In genomic region chr9:133062580-133062979, GRCh38 we compare ENCODE assay signal across 7 cellular contexts. TPM values are rescaled to one million over a fixed set of nuclear protein-coding genes. Genes with fewer than 3 reads are reported as not detected.
A peak's percentile ranks its signal among the peaks of the same experiment; 100 is the strongest.
DNase-seq lines count a peak whose midpoint lies in the region; ATAC-seq, FAIRE-seq and TF ChIP-seq lines count a peak whose summit lies in the region.
"Not testable (repeated sequence)": the region's sequence is repeated elsewhere in the genome, so short reads cannot be mapped to it uniquely, and the experiment has no call there.

No MANE protein-coding gene starts in this region.

- peak; percentile 34 for DNase-seq in DMS 273 (lab: John Stamatoyannopoulos, UW; ENCODE audit: unreplicated experiment)
- DNase-seq in GM12891 (ENCODE audit: insufficient read length, low spot score); activated CD4-positive, alpha-beta T cell treated with anti-CD3 and anti-CD28 coated beads, Interleukin-2, amount 10 ng/mL, durations not matched to agents 7 days and 5 days: not testable (repeated sequence)
- DNase-seq in MV-4-11 (lab: John Stamatoyannopoulos, UW) = peak; percentile 16
- DNase-seq in NCI-H510A treated with DMSO at 0.1 percent for 48 hours (lab: John Stamatoyannopoulos, UW) = peak; percentile 20
- DNase-seq in body of pancreas = peak in 1 of 4 donors; percentile 43
- DNase-seq in lower lobe of right lung = peak; percentile 30

- not testable (repeated sequence) for H3K9me3 ChIP-seq in body of pancreas, lower lobe of right lung

- H3K4me3 Mint-ChIP-seq in activated CD4-positive, alpha-beta T cell treated with anti-CD3 and anti-CD28 coated beads, Interleukin-2, amount 10 ng/mL, durations not matched to agents 7 days and 5 days = not testable (repeated sequence)

- peaks cover 45% of the 10 kb centered on the region for H3K4me1 Mint-ChIP-seq in activated CD4-positive, alpha-beta T cell treated with anti-CD3 and anti-CD28 coated beads, Interleukin-2, amount 10 ng/mL, durations not matched to agents 7 days and 5 days

- H3K27ac Mint-ChIP-seq in activated CD4-positive, alpha-beta T cell treated with anti-CD3 and anti-CD28 coated beads, Interleukin-2, amount 10 ng/mL, durations not matched to agents 7 days and 5 days = peak overlapping the region; percentile 46

- H3K9me3 Mint-ChIP-seq in activated CD4-positive, alpha-beta T cell treated with anti-CD3 and anti-CD28 coated beads, Interleukin-2, amount 10 ng/mL, durations not matched to agents 7 days and 5 days = not testable (repeated sequence)

- peak overlapping the region; percentile 25 to 43 for H3K4me3 ChIP-seq in body of pancreas
- H3K4me3 ChIP-seq in lower lobe of right lung = not testable (repeated sequence)

- CTCF ChIA-PET in activated CD4-positive, alpha-beta T cell treated with anti-CD3 and anti-CD28 coated beads, Interleukin-2, amount 10 ng/mL, durations not matched to agents 7 days and 5 days (lab: Charles Lee) = not testable (repeated sequence)

- ATAC-seq in body of pancreas, lower lobe of right lung: not testable (repeated sequence)

- not testable (repeated sequence) for H3K27me3 ChIP-seq in body of pancreas; lower lobe of right lung (ENCODE audit: low read depth)

- POLR2A ChIA-PET in activated CD4-positive, alpha-beta T cell treated with anti-CD3 and anti-CD28 coated beads, Interleukin-2, amount 10 ng/mL, durations not matched to agents 7 days and 5 days (lab: Charles Lee) = not testable (repeated sequence)

- H3K36me3 ChIP-seq in body of pancreas (replicated peaks in 1 of 2; ENCODE audit: insufficient read depth in 1 of 2, low read depth in 2 of 2) = not testable (repeated sequence)
- peaks cover 11% of the 10 kb centered on the region for H3K36me3 ChIP-seq in lower lobe of right lung

- TF ChIP-seq POLR2A in GM12891 (IDR thresholded peaks at IDR 0.05; ENCODE audit: low read depth, low read length); body of pancreas (IDR thresholded peaks at IDR 0.05): not testable (repeated sequence)

- not testable (repeated sequence) for TF ChIP-seq CTCF in body of pancreas (IDR thresholded peaks at IDR 0.05); lower lobe of right lung (IDR thresholded peaks at IDR 0.05)

- H3K4me1 ChIP-seq in body of pancreas = peaks cover 51% of the 10 kb centered on the region
- not testable (repeated sequence) for H3K4me1 ChIP-seq in lower lobe of right lung

- peak overlapping the region in 3 of 4 donors; percentile 67 to 81 (median 79) for H3K27ac ChIP-seq in body of pancreas
- not testable (repeated sequence) for H3K27ac ChIP-seq in lower lobe of right lung

- H3K36me3 Mint-ChIP-seq in activated CD4-positive, alpha-beta T cell treated with anti-CD3 and anti-CD28 coated beads, Interleukin-2, amount 10 ng/mL, durations not matched to agents 7 days and 5 days (ENCODE audit: low read depth) = peaks cover 21% of the 10 kb centered on the region

- peak; percentile 33 for FAIRE-seq in GM12891 (lab: Jason Lieb, UNC)

- 32 to 42% methylated on average over 5 of the region's 8 CpGs for WGBS in body of pancreas, 2 donors

- intact Hi-C loops in body of pancreas (cut with DNase I); lower lobe of right lung (cut with DNase I): not testable (repeated sequence)

- not testable (repeated sequence) for H3K27me3 Mint-ChIP-seq in activated CD4-positive, alpha-beta T cell treated with anti-CD3 and anti-CD28 coated beads, Interleukin-2, amount 10 ng/mL, durations not matched to agents 7 days and 5 days

RNA-seq across cellular contexts. Expression of gene CEL, which starts 0.8 kb away (rescaled TPM):
- polyA plus RNA-seq in GM12891 (2012; ENCODE audit: low read depth, missing spikeins) = 0.89 TPM
- total RNA-seq in activated CD4-positive, alpha-beta T cell treated with anti-CD3 and anti-CD28 coated beads, Interleukin-2, amount 10 ng/mL, durations not matched to agents 7 days and 5 days = 1 to 10 TPM; 2.8 to 3.5 TPM
- total RNA-seq in body of pancreas (1,000 to 10,000 TPM; 8,438 to 9,209 TPM), lower lobe of right lung (1.4 TPM)

RNA-seq across cellular contexts. Expression of gene GTF3C5, which starts 31.8 kb away (rescaled TPM):
- polyA plus RNA-seq in GM12891 (2012; ENCODE audit: low read depth, missing spikeins) = 39.0 TPM
- total RNA-seq in activated CD4-positive, alpha-beta T cell treated with anti-CD3 and anti-CD28 coated beads, Interleukin-2, amount 10 ng/mL, durations not matched to agents 7 days and 5 days = 10 to 100 TPM; 75.1 to 87.9 TPM
- total RNA-seq in body of pancreas (10 to 100 TPM; 43.1 to 57.7 TPM), lower lobe of right lung (44.8 TPM)

RNA-seq across cellular contexts. Expression of gene RALGDS, which starts 58.5 kb away (rescaled TPM):
- 27.7 TPM for polyA plus RNA-seq in GM12891 (2012; ENCODE audit: low read depth, missing spikeins)
- total RNA-seq in activated CD4-positive, alpha-beta T cell treated with anti-CD3 and anti-CD28 coated beads, Interleukin-2, amount 10 ng/mL, durations not matched to agents 7 days and 5 days = 10 to 100 TPM; 79.1 to 92.3 TPM
- 10 to 100 TPM; 27.8 to 64.6 TPM for total RNA-seq in body of pancreas
- total RNA-seq in lower lobe of right lung = 71.1 TPM

Comparison
In these comparisons a context has a peak if more than half of its experiments do, and no peak if none do; other contexts are left out.
1. RNA of gene CEL, which starts 0.8 kb away (total RNA-seq): 8,438 to 9,209 TPM in body of pancreas; 2.8 to 3.5 TPM in activated CD4-positive, alpha-beta T cell treated with anti-CD3 and anti-CD28 coated beads, Interleukin-2, amount 10 ng/mL, durations not matched to agents 7 days and 5 days and 1.4 TPM in lower lobe of right lung (single experiment); every median in the first group is over 1,000 times any median in the second.